25 cellular contexts compared by ENCODE assay signal in the genomic region with DNA sequence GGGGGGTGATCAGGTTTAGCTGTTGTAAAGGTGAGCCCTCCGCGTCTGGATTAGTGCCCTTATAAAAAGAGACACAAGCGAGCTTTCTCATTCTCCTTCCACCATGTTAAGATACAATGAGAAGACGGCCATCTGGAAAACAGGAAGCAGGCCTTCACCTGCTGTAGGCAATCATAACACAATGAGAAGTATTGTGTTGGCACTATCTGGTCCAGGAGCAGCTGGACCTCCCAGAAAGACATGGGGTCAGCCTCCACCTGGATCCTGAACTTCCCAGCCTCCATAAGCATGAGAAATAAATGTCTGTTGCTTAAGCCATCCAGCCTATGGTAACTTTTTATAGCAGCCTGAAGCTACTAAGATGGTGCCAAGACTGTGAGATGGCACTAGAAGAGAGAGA.
"Had no signal": no experiment of that assay in that cellular context is flagged by ENCODE, and none has a peak within 500 bp of the region (broad histone marks: within the 10 kb centered on the region; RNA-seq: fewer than 3 reads in every experiment).

No MANE protein-coding gene starts in this region.

- ATAC-seq: left cardiac atrium, lower lobe of right lung had no signal

- H3K4me3 ChIP-seq: colonic mucosa, dorsolateral prefrontal cortex, hepatocyte, left ventricle myocardium inferior, lower lobe of right lung, prostate gland, right lobe of liver, tibial artery, upper lobe of left lung, uterus had no signal

- H3K79me2 ChIP-seq: hepatocyte, parathyroid adenoma had no signal

- H3K4me2 ChIP-seq: hepatocyte had no signal

- H3K9me3 ChIP-seq: colonic mucosa, left ventricle myocardium inferior, lower lobe of right lung, prostate gland, right lobe of liver, tibial artery, upper lobe of left lung, uterus had no signal

- H3K4me3 Mint-ChIP-seq: nephron had no signal

- H3K4me1 ChIP-seq: colonic mucosa, lower lobe of right lung, parathyroid adenoma, prostate gland, right lobe of liver, tibial artery, upper lobe of left lung, uterus had no signal

- H2AFZ ChIP-seq: hepatocyte, parathyroid adenoma had no signal

- H3K27me3 ChIP-seq: colonic mucosa, dorsolateral prefrontal cortex, hepatocyte, right lobe of liver, upper lobe of left lung, uterus had no signal

- H3K9ac ChIP-seq: parathyroid adenoma had no signal

- H3K27ac Mint-ChIP-seq: nephron had no signal

- DNase-seq: colonic mucosa; dorsolateral prefrontal cortex; effector CD8-positive, alpha-beta T cell; foreskin melanocyte; head of caudate nucleus; kidney; left cardiac atrium; left ventricle myocardium inferior; lower lobe of right lung; mesenchymal stem cell; midbrain; occipital lobe; retina; right lobe of liver; stimulated activated CD4-positive, alpha-beta T cell treated with anti-CD3 and anti-CD28 coated beads, Interleukin-15, amount 100 ng/mL, for 24 hours; stimulated activated CD4-positive, alpha-beta T cell treated with anti-CD3 and anti-CD28 coated beads, Interleukin-1b, Interleukin-23, amount 100 ng/mL, for 48 hours; stimulated activated CD4-positive, alpha-beta T cell treated with anti-CD3 and anti-CD28 coated beads, Interleukin-4, amount 100 ng/mL, for 4 hours; stimulated activated naive CD4-positive, alpha-beta T cell treated with Interleukin-2 at 50 U/mL for 16 hours; tibial artery; upper lobe of left lung; uterus had no signal

- H3K36me3 ChIP-seq: colonic mucosa, left ventricle myocardium inferior, lower lobe of right lung, prostate gland, right lobe of liver, tibial artery, upper lobe of left lung, uterus had no signal

- H3K27ac ChIP-seq: colonic mucosa, dorsolateral prefrontal cortex, hepatocyte, left ventricle myocardium inferior, lower lobe of right lung, parathyroid adenoma, prostate gland, right lobe of liver, tibial artery, upper lobe of left lung, uterus had no signal
